In the genomic region with DNA sequence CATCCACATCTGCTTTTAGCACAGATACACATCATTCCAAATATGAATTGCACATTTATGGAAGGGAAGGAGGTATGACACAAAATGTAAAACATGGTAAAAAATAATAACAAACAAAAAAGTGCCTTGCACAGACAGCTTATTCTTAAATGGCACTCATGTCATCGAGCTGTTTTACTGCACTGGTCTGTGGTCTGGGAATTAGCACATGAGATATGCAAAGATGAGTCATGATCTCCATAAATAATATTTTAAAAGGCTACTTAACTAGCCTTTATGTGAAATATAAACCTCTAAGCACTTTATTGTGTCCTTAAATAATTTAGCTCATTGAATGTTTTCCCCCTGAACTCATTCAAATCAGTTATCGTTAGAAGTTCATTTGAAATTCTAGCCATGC, we compare ENCODE assay signal across 23 cellular contexts.
DNase-seq lines count a peak whose midpoint lies in the region; TF ChIP-seq lines count a peak whose summit lies in the region.
"Had no signal": no experiment of that assay in that cellular context is flagged by ENCODE, and none has a peak within 500 bp of the region (broad histone marks: within the 10 kb centered on the region; RNA-seq: fewer than 3 reads in every experiment).

No MANE protein-coding gene starts in this region.

- intact Hi-C loops in activated T-helper 1 cell treated with anti-CD3 and anti-CD28 coated beads, Interleukin-12 subunit alpha, Interleukin-12 subunit beta, Interleukin-2, Interleukin-4 antibody, amounts not matched to agents 30 ng/mL and 10 ng/mL and 1 ng/mL, durations not matched to agents 14 hours and 24 hours and 36 hours (cut with micrococcal nuclease) = no loop called here

- no peaks in the 10 kb centered on the region for H3K27me3 ChIP-seq in smooth muscle cell (ENCODE audit: low read depth)
- H3K27me3 ChIP-seq: cardiac muscle cell, dorsolateral prefrontal cortex, esophagus muscularis mucosa, sigmoid colon, tibial nerve had no signal

- H2AFZ ChIP-seq in smooth muscle cell (ENCODE audit: low read depth) = no peak overlapping the region
- H2AFZ ChIP-seq: PC-9 had no signal

- no peak overlapping the region for H3K27ac ChIP-seq in smooth muscle cell (ENCODE audit: low read depth)
- H3K27ac ChIP-seq: cardiac muscle cell, dorsolateral prefrontal cortex, esophagus muscularis mucosa, PC-9, sigmoid colon, tibial nerve had no signal

- no peaks in the 10 kb centered on the region for H3K9me3 Mint-ChIP-seq in activated T-helper 1 cell treated with anti-CD3 and anti-CD28 coated beads, Interleukin-12 subunit alpha, Interleukin-12 subunit beta, Interleukin-2, Interleukin-4 antibody, amounts not matched to agents 30 ng/mL and 10 ng/mL and 1 ng/mL, durations not matched to agents 14 hours and 24 hours and 36 hours
- H3K9me3 Mint-ChIP-seq: activated naive CD8-positive, alpha-beta T cell treated with anti-CD3 and anti-CD28 coated beads, Interleukin-2, amount 10 ng/mL, durations not matched to agents 7 days and 5 days had no signal

- no peaks in the 10 kb centered on the region for H3F3A ChIP-seq in smooth muscle cell (ENCODE audit: low read depth)

- no peak for TF ChIP-seq CTCF in smooth muscle cell (IDR thresholded peaks at IDR 0.05; ENCODE audit: borderline replicate concordance, insufficient read depth, poor library complexity, severe bottlenecking)

- no peak overlapping the region for H3K4me3 ChIP-seq in smooth muscle cell
- H3K4me3 ChIP-seq: cardiac muscle cell, dorsolateral prefrontal cortex, esophagus muscularis mucosa, PC-9, sigmoid colon, tibial nerve had no signal

- H3K36me3 ChIP-seq in smooth muscle cell (ENCODE audit: low read depth) = no peaks in the 10 kb centered on the region
- H3K36me3 ChIP-seq: cardiac muscle cell, esophagus muscularis mucosa, sigmoid colon, tibial nerve had no signal

- H3K36me3 Mint-ChIP-seq in activated T-helper 1 cell treated with anti-CD3 and anti-CD28 coated beads, Interleukin-12 subunit alpha, Interleukin-12 subunit beta, Interleukin-2, Interleukin-4 antibody, amounts not matched to agents 30 ng/mL and 10 ng/mL and 1 ng/mL, durations not matched to agents 14 hours and 24 hours and 36 hours (ENCODE audit: low read depth) = no peaks in the 10 kb centered on the region
- H3K36me3 Mint-ChIP-seq: activated naive CD8-positive, alpha-beta T cell treated with anti-CD3 and anti-CD28 coated beads, Interleukin-2, amount 10 ng/mL, durations not matched to agents 7 days and 5 days had no signal

- peak overlapping the region; percentile 61 for H3K4me2 ChIP-seq in smooth muscle cell
- H3K4me2 ChIP-seq: PC-9 had no signal

- no peaks in the 10 kb centered on the region for H3K27me3 Mint-ChIP-seq in activated T-helper 1 cell treated with anti-CD3 and anti-CD28 coated beads, Interleukin-12 subunit alpha, Interleukin-12 subunit beta, Interleukin-2, Interleukin-4 antibody, amounts not matched to agents 30 ng/mL and 10 ng/mL and 1 ng/mL, durations not matched to agents 14 hours and 24 hours and 36 hours (ENCODE audit: insufficient read depth)
- H3K27me3 Mint-ChIP-seq: activated naive CD8-positive, alpha-beta T cell treated with anti-CD3 and anti-CD28 coated beads, Interleukin-2, amount 10 ng/mL, durations not matched to agents 7 days and 5 days; B cell had no signal

- no peak overlapping the region for H3K27ac Mint-ChIP-seq in activated T-helper 1 cell treated with anti-CD3 and anti-CD28 coated beads, Interleukin-12 subunit alpha, Interleukin-12 subunit beta, Interleukin-2, Interleukin-4 antibody, amounts not matched to agents 30 ng/mL and 10 ng/mL and 1 ng/mL, durations not matched to agents 14 hours and 24 hours and 36 hours
- H3K27ac Mint-ChIP-seq: activated naive CD8-positive, alpha-beta T cell treated with anti-CD3 and anti-CD28 coated beads, Interleukin-2, amount 10 ng/mL, durations not matched to agents 7 days and 5 days; B cell; T-helper 2 cell treated with Interferon-gamma antibody and Interleukin-4, amounts not matched to agents 5 μg/mL and 100 μg/mL, for 36 hours had no signal

- H3K4me1 Mint-ChIP-seq in activated T-helper 1 cell treated with anti-CD3 and anti-CD28 coated beads, Interleukin-12 subunit alpha, Interleukin-12 subunit beta, Interleukin-2, Interleukin-4 antibody, amounts not matched to agents 30 ng/mL and 10 ng/mL and 1 ng/mL, durations not matched to agents 14 hours and 24 hours and 36 hours (ENCODE audit: low read depth) = no peaks in the 10 kb centered on the region
- H3K4me1 Mint-ChIP-seq: activated naive CD8-positive, alpha-beta T cell treated with anti-CD3 and anti-CD28 coated beads, Interleukin-2, amount 10 ng/mL, durations not matched to agents 7 days and 5 days; B cell had no signal

- H3K79me2 ChIP-seq in smooth muscle cell (ENCODE audit: low read depth) = no peaks in the 10 kb centered on the region

- H3K9ac ChIP-seq in smooth muscle cell (ENCODE audit: low read depth) = no peak overlapping the region

- WGBS in smooth muscle cell (ENCODE audit: low lambda C conversion rate) = 19% methylated on average over 2 of the region's 2 CpGs

- H4K20me1 ChIP-seq in smooth muscle cell (ENCODE audit: low read depth) = no peaks in the 10 kb centered on the region

- no peak overlapping the region for H3K4me3 Mint-ChIP-seq in activated T-helper 1 cell treated with anti-CD3 and anti-CD28 coated beads, Interleukin-12 subunit alpha, Interleukin-12 subunit beta, Interleukin-2, Interleukin-4 antibody, amounts not matched to agents 30 ng/mL and 10 ng/mL and 1 ng/mL, durations not matched to agents 14 hours and 24 hours and 36 hours
- H3K4me3 Mint-ChIP-seq: activated naive CD8-positive, alpha-beta T cell treated with anti-CD3 and anti-CD28 coated beads, Interleukin-2, amount 10 ng/mL, durations not matched to agents 7 days and 5 days; B cell; T-helper 2 cell treated with Interferon-gamma antibody and Interleukin-4, amounts not matched to agents 5 μg/mL and 100 μg/mL, for 36 hours had no signal

- DNase-seq in HS-5 (ENCODE audit: low read depth) = peak; percentile 15
- peak; percentile 15 for DNase-seq in SW480 (ENCODE audit: low spot score)
- peak; percentile 18 for DNase-seq in fibroblast of peridontal ligament (ENCODE audit: extremely low read depth)
- DNase-seq in smooth muscle cell (lab: John Stamatoyannopoulos, UW; ENCODE audit: unreplicated experiment) = no peak
- DNase-seq in activated T-helper 1 cell treated with anti-CD3 and anti-CD28 coated beads, Interleukin-12 subunit alpha, Interleukin-12 subunit beta, Interleukin-2, Interleukin-4 antibody, amounts not matched to agents 30 ng/mL and 10 ng/mL and 1 ng/mL, durations not matched to agents 14 hours and 24 hours and 36 hours (ENCODE audit: low spot score) = no peak
- DNase-seq in GF-D8 (lab: John Stamatoyannopoulos, UW) = no peak
- no peak for DNase-seq in T-helper 1 cell
- DNase-seq: activated CD4-positive, CD25-positive, alpha-beta regulatory T cell treated with anti-CD3 and anti-CD28 coated beads, Interleukin-2, amount 50 U/mL, for 72 hours; activated naive CD8-positive, alpha-beta T cell treated with anti-CD3 and anti-CD28 coated beads, Interleukin-2, amount 10 ng/mL, durations not matched to agents 7 days and 5 days; dorsolateral prefrontal cortex; H7; hypothalamus; NCI-H1417 treated with DMSO at 0.1 percent for 48 hours; NCI-H524 treated with DMSO at 0.1 percent for 48 hours; PC-9; sigmoid colon; stimulated activated CD4-positive, alpha-beta T cell treated with anti-CD3 and anti-CD28 coated beads, Interleukin-1b, Interleukin-23, amount 100 ng/mL, for 48 hours; stimulated activated naive CD4-positive, alpha-beta T cell treated with Interleukin-2 at 50 U/mL for 16 hours had no signal

- peaks cover 10% of the 10 kb centered on the region for H3K4me1 ChIP-seq in smooth muscle cell (ENCODE audit: low read depth)
- H3K4me1 ChIP-seq: tibial nerve had no signal

- H3K9me3 ChIP-seq in smooth muscle cell (replicated peaks; ENCODE audit: low read depth) = no peaks in the 10 kb centered on the region
- H3K9me3 ChIP-seq: esophagus muscularis mucosa, sigmoid colon, tibial nerve had no signal

Comparison
In these comparisons a context has a peak if more than half of its experiments do, and no peak if none do; other contexts are left out.
1. DNase-seq: peak in HS-5 (single experiment), SW480 (single experiment) and fibroblast of peridontal ligament (single experiment); none in smooth muscle cell (single experiment), activated T-helper 1 cell treated with anti-CD3 and anti-CD28 coated beads, Interleukin-12 subunit alpha, Interleukin-12 subunit beta, Interleukin-2, Interleukin-4 antibody, amounts not matched to agents 30 ng/mL and 10 ng/mL and 1 ng/mL, durations not matched to agents 14 hours and 24 hours and 36 hours (single experiment), GF-D8 (single experiment) and T-helper 1 cell (0 of 5).